In the genomic region with DNA sequence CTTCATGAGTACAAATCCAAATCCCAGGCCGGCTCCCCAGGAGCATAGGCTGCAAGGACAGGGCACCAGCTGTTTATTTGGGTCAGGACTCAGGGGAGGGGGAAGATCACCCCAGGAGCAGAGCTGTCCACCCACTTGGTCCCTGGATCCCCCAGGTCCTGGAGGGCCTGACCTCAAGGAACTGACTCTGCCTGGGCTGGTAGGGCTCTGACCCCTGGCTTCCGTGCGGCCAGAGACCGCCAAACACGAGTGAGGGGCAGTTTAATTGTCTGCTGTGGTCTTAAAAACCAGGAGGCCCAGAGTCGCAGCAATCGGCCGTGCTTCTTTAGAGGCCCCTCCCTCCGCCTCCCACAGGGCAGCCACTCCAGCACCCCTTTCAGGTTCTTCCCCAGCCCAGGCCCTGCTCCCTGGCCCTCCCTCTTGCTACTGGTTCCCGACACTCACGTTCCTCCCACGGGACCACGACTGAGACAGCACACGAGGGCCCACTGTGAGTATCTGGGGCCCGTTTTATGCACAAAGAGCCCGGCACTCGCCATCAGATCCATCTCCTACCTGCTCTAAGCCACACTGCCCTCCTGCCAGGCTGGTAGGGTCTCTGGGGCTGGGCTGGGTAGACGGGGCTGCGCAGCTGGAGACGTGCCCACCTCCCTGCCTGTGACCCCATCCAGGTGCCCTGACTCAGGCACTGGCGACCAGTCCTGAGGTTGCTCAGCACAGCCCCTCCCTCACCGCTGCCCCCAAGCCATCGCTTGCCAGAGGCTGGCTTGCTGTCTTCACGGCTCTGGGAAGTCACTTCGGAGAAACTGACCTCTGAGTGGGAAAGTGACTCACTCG, we compare ENCODE assay signal across 13 cellular contexts. TPM values are rescaled to one million over a fixed set of nuclear protein-coding genes. Genes with fewer than 3 reads are reported as not detected.
DNase-seq lines count a peak whose midpoint lies in the region; ATAC-seq and TF ChIP-seq lines count a peak whose summit lies in the region.
"Had no signal": no experiment of that assay in that cellular context is flagged by ENCODE, and none has a peak within 500 bp of the region (broad histone marks: within the 10 kb centered on the region; RNA-seq: fewer than 3 reads in every experiment).

No MANE protein-coding gene starts in this region.

- no peak overlapping the region for H3K4me2 ChIP-seq in neural progenitor cell
- H3K4me2 ChIP-seq: A549 had no signal

- H3K27ac ChIP-seq in RWPE2 (ENCODE audit: poor library complexity, severe bottlenecking) (no peak overlapping the region), neural progenitor cell (no peak overlapping the region), upper lobe of left lung (no peak overlapping the region)
- H3K27ac ChIP-seq: A549 had no signal

- no peaks in the 10 kb centered on the region for H3K9me3 ChIP-seq in RWPE2 (ENCODE audit: severe bottlenecking)
- H3K9me3 ChIP-seq in neural progenitor cell (ENCODE audit: low read depth) = no peaks in the 10 kb centered on the region
- H3K9me3 ChIP-seq in upper lobe of left lung = no peaks in the 10 kb centered on the region
- H3K9me3 ChIP-seq: A549 had no signal

- peak overlapping the region; percentile 37 for H3K27ac Mint-ChIP-seq in neural progenitor cell

- DNase-seq in activated effector memory CD4-positive, alpha-beta T cell treated with anti-CD3 and anti-CD28 coated beads, Interleukin-2, amount 50 U/mL, for 16 hours = peak; percentile 50
- no peak for DNase-seq in activated effector memory CD4-positive, alpha-beta T cell treated with Interleukin-2 at 50 U/mL for 16 hours
- DNase-seq in RWPE2 (ENCODE audit: low spot score) (peak; percentile 51), neural progenitor cell (ENCODE audit: low spot score) (peak; percentile 44), upper lobe of left lung (peak; percentile 17 to 64)
- DNase-seq: NCI-H2107; NCI-H345; NCI-H526 treated with DMSO at 0.1 percent for 48 hours; NK-92 treated with Interleukin-12 subunit alpha and Interleukin-12 subunit beta, amount 100 ng/mL, for 24 hours had no signal

- H3K36me3 ChIP-seq in RWPE2 (ENCODE audit: low read depth) (no peaks in the 10 kb centered on the region), neural progenitor cell (no peaks in the 10 kb centered on the region), upper lobe of left lung (no peaks in the 10 kb centered on the region)

- peak overlapping the region; percentile 39 for H2AFZ ChIP-seq in neural progenitor cell (replicated peaks)

- ATAC-seq in RWPE2 (ENCODE audit: low read depth) (no peak), upper lobe of left lung (ENCODE audit: low FRiP score in 2 of 2) (no peak), GM19397 (IDR thresholded peaks at IDR 0.05; ENCODE audit: unreplicated experiment) (no peak), HG03095 (IDR thresholded peaks at IDR 0.05; ENCODE audit: unreplicated experiment) (no peak)
- ATAC-seq: HCT116 had no signal

- H3K4me1 ChIP-seq in RWPE2 (ENCODE audit: insufficient read depth, poor library complexity, severe bottlenecking) (no peaks in the 10 kb centered on the region), neural progenitor cell (peaks cover 12% of the 10 kb centered on the region), upper lobe of left lung (peaks cover 0 to 3% (median 0%) of the 10 kb centered on the region in 4 donors)
- H3K4me1 ChIP-seq: A549 had no signal

- H3K9me3 Mint-ChIP-seq in neural progenitor cell = peaks cover 9% of the 10 kb centered on the region

- no peak for TF ChIP-seq POLR2A in upper lobe of left lung (IDR thresholded peaks at IDR 0.05)

- H3K4me3 Mint-ChIP-seq in neural progenitor cell = no peak overlapping the region

- peaks cover 15% of the 10 kb centered on the region for H3K27me3 Mint-ChIP-seq in neural progenitor cell (ENCODE audit: insufficient read depth, low read depth)

- no peak for TF ChIP-seq EP300 in upper lobe of left lung (IDR thresholded peaks at IDR 0.05)

- no peaks in the 10 kb centered on the region for H4K20me1 ChIP-seq in neural progenitor cell (ENCODE audit: low read depth)

- H3K4me3 ChIP-seq in RWPE2 (ENCODE audit: severe bottlenecking) = no peak overlapping the region
- no peak overlapping the region for H3K4me3 ChIP-seq in neural progenitor cell
- H3K4me3 ChIP-seq in upper lobe of left lung = no peak overlapping the region
- H3K4me3 ChIP-seq: A549 had no signal

- no peaks in the 10 kb centered on the region for H3F3A ChIP-seq in neural progenitor cell (ENCODE audit: low read depth)

- H3K36me3 Mint-ChIP-seq in neural progenitor cell = no peaks in the 10 kb centered on the region

- no peak overlapping the region for H3K9ac ChIP-seq in neural progenitor cell

- 79 to 82% methylated on average over 12 to 22 of the region's 26 CpGs for WGBS in upper lobe of left lung, 2 donors

- H3K27me3 ChIP-seq in RWPE2 (ENCODE audit: insufficient read depth, poor library complexity, severe bottlenecking) (peaks cover 66% of the 10 kb centered on the region), neural progenitor cell (no peaks in the 10 kb centered on the region), upper lobe of left lung (no peaks in the 10 kb centered on the region)

- no peak for TF ChIP-seq CTCF in RWPE2 (IDR thresholded peaks at IDR 0.05; ENCODE audit: poor library complexity, severe bottlenecking)
- TF ChIP-seq CTCF in neural progenitor cell (IDR thresholded peaks at IDR 0.05) = no peak
- TF ChIP-seq CTCF in upper lobe of left lung (IDR thresholded peaks at IDR 0.05) = no peak

- peaks cover 11% of the 10 kb centered on the region for H3K4me1 Mint-ChIP-seq in neural progenitor cell

- H3K79me2 ChIP-seq in neural progenitor cell (ENCODE audit: low read depth) = no peaks in the 10 kb centered on the region

RNA-seq across cellular contexts. Expression of a gene that starts 30.0 kb away (rescaled TPM):
- total RNA-seq in neural progenitor cell (ENCODE audit: low replicate concordance) (1.6 and 4.6 TPM in 2 replicates), upper lobe of left lung (10 to 100 TPM in 2 of 6 donors, 1 to 10 TPM in 3, under 1 TPM in 1; 0.60 to 28.3 (median 8.0) TPM)
